8 cellular contexts compared by ENCODE assay signal in genomic region chr19:10230155-10230903, GRCh38. TPM values are rescaled to one million over a fixed set of nuclear protein-coding genes. Genes with fewer than 3 reads are reported as not detected.
A peak's percentile ranks its signal among the peaks of the same experiment; 100 is the strongest.
DNase-seq lines count a peak whose midpoint lies in the region; ATAC-seq and TF ChIP-seq lines count a peak whose summit lies in the region.

No MANE protein-coding gene starts in this region.

- peak; percentile 34 for ATAC-seq in activated CD8-positive, alpha-beta memory T cell treated with anti-CD3 and anti-CD28 coated beads, Interleukin-2, amount 10 ng/mL, durations not matched to agents 7 days and 5 days
- peak; percentile 79 to 87 (median 81) for ATAC-seq in natural killer cell
- ATAC-seq in stimulated activated naive CD8-positive, alpha-beta T cell treated with anti-CD3 and anti-CD28 coated beads, Interleukin-15, amount 100 ng/mL, for 72 hours: peak; percentile 57

- TF ChIP-seq RAD21 in Ishikawa (IDR thresholded peaks at IDR 0.05; ENCODE audit: low read depth): no peak

- peak; percentile 19 for DNase-seq in ELR (ENCODE audit: low read depth)
- peak; percentile 61 for DNase-seq in activated CD8-positive, alpha-beta memory T cell treated with anti-CD3 and anti-CD28 coated beads, Interleukin-2, amount 10 ng/mL, durations not matched to agents 7 days and 5 days
- no peak for DNase-seq in epithelial cell of esophagus (ENCODE audit: low read depth)
- peak; percentile 70 for DNase-seq in natural killer cell
- peak in 1 of 2 donors; percentile 46 for DNase-seq in stimulated activated naive CD8-positive, alpha-beta T cell treated with anti-CD3 and anti-CD28 coated beads, Interleukin-15, amount 100 ng/mL, for 72 hours
- DNase-seq in NCI-H2107 treated with DMSO at 0.1 percent for 48 hours (lab: John Stamatoyannopoulos, UW; ENCODE audit: unreplicated experiment): no peak
- no peak for DNase-seq in globus pallidus (ENCODE audit: low spot score)

- H3K36me3 Mint-ChIP-seq in activated CD8-positive, alpha-beta memory T cell treated with anti-CD3 and anti-CD28 coated beads, Interleukin-2, amount 10 ng/mL, durations not matched to agents 7 days and 5 days: no peaks in the 10 kb centered on the region
- H3K36me3 Mint-ChIP-seq in natural killer cell: no peaks in the 10 kb centered on the region

- peak overlapping the region; percentile 81 for H3K4me3 Mint-ChIP-seq in activated CD8-positive, alpha-beta memory T cell treated with anti-CD3 and anti-CD28 coated beads, Interleukin-2, amount 10 ng/mL, durations not matched to agents 7 days and 5 days
- peak overlapping the region; percentile 92 for H3K4me3 Mint-ChIP-seq in natural killer cell
- peak overlapping the region; percentile 86 to 95 for H3K4me3 Mint-ChIP-seq in stimulated activated naive CD8-positive, alpha-beta T cell treated with anti-CD3 and anti-CD28 coated beads, Interleukin-15, amount 100 ng/mL, for 72 hours

- peak overlapping the region; percentile 69 for H3K27ac Mint-ChIP-seq in activated CD8-positive, alpha-beta memory T cell treated with anti-CD3 and anti-CD28 coated beads, Interleukin-2, amount 10 ng/mL, durations not matched to agents 7 days and 5 days
- peak overlapping the region; percentile 86 to 88 for H3K27ac Mint-ChIP-seq in natural killer cell
- peak overlapping the region; percentile 65 to 83 for H3K27ac Mint-ChIP-seq in stimulated activated naive CD8-positive, alpha-beta T cell treated with anti-CD3 and anti-CD28 coated beads, Interleukin-15, amount 100 ng/mL, for 72 hours

- intact Hi-C loops in natural killer cell (cut with micrococcal nuclease): loop anchor here (2.0 to 5.0 kb wide), 2 partner anchors 36 to 298 kb away; partner anchors contain the start of gene DNMT1

- H3K4me3 ChIP-seq in epithelial cell of esophagus (ENCODE audit: low read length): peak overlapping the region; percentile 79

- no peaks in the 10 kb centered on the region for H3K27me3 Mint-ChIP-seq in activated CD8-positive, alpha-beta memory T cell treated with anti-CD3 and anti-CD28 coated beads, Interleukin-2, amount 10 ng/mL, durations not matched to agents 7 days and 5 days
- no peaks in the 10 kb centered on the region for H3K27me3 Mint-ChIP-seq in natural killer cell (ENCODE audit: low read depth in 2 of 2)
- no peaks in the 10 kb centered on the region for H3K27me3 Mint-ChIP-seq in stimulated activated naive CD8-positive, alpha-beta T cell treated with anti-CD3 and anti-CD28 coated beads, Interleukin-15, amount 100 ng/mL, for 72 hours

- TF ChIP-seq EP300 in Ishikawa (IDR thresholded peaks at IDR 0.05; ENCODE audit: borderline replicate concordance): no peak

- H3K4me1 Mint-ChIP-seq in activated CD8-positive, alpha-beta memory T cell treated with anti-CD3 and anti-CD28 coated beads, Interleukin-2, amount 10 ng/mL, durations not matched to agents 7 days and 5 days: peaks cover 19% of the 10 kb centered on the region
- H3K4me1 Mint-ChIP-seq in natural killer cell: peaks cover 6 to 15% of the 10 kb centered on the region in 2 donors
- H3K4me1 Mint-ChIP-seq in stimulated activated naive CD8-positive, alpha-beta T cell treated with anti-CD3 and anti-CD28 coated beads, Interleukin-15, amount 100 ng/mL, for 72 hours: peaks cover 49% of the 10 kb centered on the region

- CTCF ChIA-PET in activated CD8-positive, alpha-beta memory T cell treated with anti-CD3 and anti-CD28 coated beads, Interleukin-2, amount 10 ng/mL, durations not matched to agents 7 days and 5 days (lab: Charles Lee): interaction anchor here (0.7 to 5.9 kb wide), 2 partner anchors 20 to 299 kb away, joined by 3 to 55 read pairs; partner anchors contain the start of gene MRPL4

- TF ChIP-seq CTCF in epithelial cell of esophagus (IDR thresholded peaks at IDR 0.05; ENCODE audit: insufficient read depth, low read depth, low read length, missing control alignments): no peak
- TF ChIP-seq CTCF in natural killer cell (IDR thresholded peaks at IDR 0.05): no peak

- H3K9me3 Mint-ChIP-seq in activated CD8-positive, alpha-beta memory T cell treated with anti-CD3 and anti-CD28 coated beads, Interleukin-2, amount 10 ng/mL, durations not matched to agents 7 days and 5 days (ENCODE audit: low read depth): no peaks in the 10 kb centered on the region
- H3K9me3 Mint-ChIP-seq in natural killer cell: no peaks in the 10 kb centered on the region
- no peaks in the 10 kb centered on the region for H3K9me3 Mint-ChIP-seq in stimulated activated naive CD8-positive, alpha-beta T cell treated with anti-CD3 and anti-CD28 coated beads, Interleukin-15, amount 100 ng/mL, for 72 hours

TF ChIP-seq in Ishikawa, 13 proteins besides CTCF, POLR2A, EP300 and RAD21:
- TF ChIP-seq ZBTB7A (IDR thresholded peaks at IDR 0.05; ENCODE audit: low read depth) (peak; percentile 33; the same call in 1 of the 2 replicates), TCF12 (IDR thresholded peaks at IDR 0.05; ENCODE audit: low read depth) (no peak), EGR1 (IDR thresholded peaks at IDR 0.05) (no peak)

RNA-seq across cellular contexts. Expression of gene S1PR2, which starts 0.8 kb away (rescaled TPM):
- 1 to 10 TPM; 6.1 to 8.5 TPM for total RNA-seq in activated CD8-positive, alpha-beta memory T cell treated with anti-CD3 and anti-CD28 coated beads, Interleukin-2, amount 10 ng/mL, durations not matched to agents 7 days and 5 days
- total RNA-seq in natural killer cell: 10 to 100 TPM in 1 of 3 donors, 1 to 10 TPM in 2; 6.8 to 12.6 (median 9.5) TPM

RNA-seq across cellular contexts. Expression of gene MRPL4, which starts 21.7 kb away (rescaled TPM):
- 100 to 1,000 TPM in 1 of 2 experiments, 10 to 100 TPM in 1; 85.4 to 112 TPM for total RNA-seq in activated CD8-positive, alpha-beta memory T cell treated with anti-CD3 and anti-CD28 coated beads, Interleukin-2, amount 10 ng/mL, durations not matched to agents 7 days and 5 days
- total RNA-seq in natural killer cell: 10 to 100 TPM; 34.5 to 41.6 (median 40.2) TPM

RNA-seq across cellular contexts. Expression of gene DNMT1, which starts 35.6 kb away (rescaled TPM):
- total RNA-seq in activated CD8-positive, alpha-beta memory T cell treated with anti-CD3 and anti-CD28 coated beads, Interleukin-2, amount 10 ng/mL, durations not matched to agents 7 days and 5 days: 100 to 1,000 TPM; 433 to 500 TPM
- 100 to 1,000 TPM; 266 to 323 (median 275) TPM for total RNA-seq in natural killer cell

RNA-seq across cellular contexts. Expression of gene ICAM1, which starts 40.6 kb away (rescaled TPM):
- total RNA-seq in activated CD8-positive, alpha-beta memory T cell treated with anti-CD3 and anti-CD28 coated beads, Interleukin-2, amount 10 ng/mL, durations not matched to agents 7 days and 5 days: 10 to 100 TPM; 17.7 to 31.5 TPM
- total RNA-seq in natural killer cell: 10 to 100 TPM; 33.1 to 73.7 (median 56.5) TPM

RNA-seq across cellular contexts. Expression of gene ICAM4, which starts 56.4 kb away (rescaled TPM):
- total RNA-seq in activated CD8-positive, alpha-beta memory T cell treated with anti-CD3 and anti-CD28 coated beads, Interleukin-2, amount 10 ng/mL, durations not matched to agents 7 days and 5 days: under 1 TPM; 0.89 to 0.99 TPM
- 1 to 10 TPM; 1.3 to 3.6 (median 3.0) TPM for total RNA-seq in natural killer cell

Comparison
In these comparisons a context has a peak if more than half of its experiments do, and no peak if none do; other contexts are left out.
1. DNase-seq: peak in ELR (single experiment), activated CD8-positive, alpha-beta memory T cell treated with anti-CD3 and anti-CD28 coated beads, Interleukin-2, amount 10 ng/mL, durations not matched to agents 7 days and 5 days (single experiment) and natural killer cell (single experiment); none in epithelial cell of esophagus (single experiment), NCI-H2107 treated with DMSO at 0.1 percent for 48 hours (single experiment) and globus pallidus (single experiment).
2. Peak in every context shown above with its lines, with median percentiles within 50 percentile points of each other: ATAC-seq, H3K27ac Mint-ChIP-seq and H3K4me3 Mint-ChIP-seq.